ENCODE assay signal across 20 cellular contexts in the genomic region with DNA sequence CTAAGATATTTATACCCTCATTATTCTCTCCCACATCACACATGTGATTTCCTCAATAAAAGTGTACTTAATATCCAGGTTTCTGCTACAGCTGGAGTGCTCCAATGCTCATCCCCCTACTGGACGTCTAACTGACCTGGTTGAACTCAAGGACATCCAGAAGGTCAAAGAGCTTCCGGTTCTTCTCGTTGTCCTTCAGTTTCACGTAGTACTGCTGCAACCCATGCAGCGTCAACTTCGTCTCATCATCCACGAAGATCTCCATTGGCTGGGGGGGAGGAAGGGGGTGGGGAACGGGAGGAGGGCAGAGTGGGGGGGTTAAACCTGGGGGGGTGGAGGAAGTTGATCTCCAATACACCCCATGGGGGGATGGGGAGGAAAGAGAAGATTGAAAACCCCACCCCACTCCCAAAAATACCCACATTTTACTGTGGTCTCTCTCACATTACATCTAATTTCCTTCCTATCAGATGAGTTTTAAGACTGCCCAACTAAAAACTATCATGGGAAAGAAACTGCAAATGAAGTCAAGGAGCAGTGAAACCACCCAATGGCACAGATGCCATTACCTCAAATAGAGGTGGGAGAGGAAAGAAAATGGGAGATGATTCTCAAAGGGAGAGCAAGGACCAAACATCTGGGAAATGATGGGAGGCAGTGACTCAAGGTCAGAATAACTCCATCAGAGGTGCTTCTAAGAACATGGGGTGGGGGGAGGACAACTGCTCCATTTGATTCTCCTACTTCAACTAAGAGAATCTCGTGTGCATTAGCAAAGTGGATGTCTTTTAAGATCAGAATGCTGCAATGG. TPM values are rescaled to one million over a fixed set of nuclear protein-coding genes. Genes with fewer than 3 reads are reported as not detected.
A peak's percentile ranks its signal among the peaks of the same experiment; 100 is the strongest.
DNase-seq lines count a peak whose midpoint lies in the region; ATAC-seq and TF ChIP-seq lines count a peak whose summit lies in the region.
"Had no signal": no experiment of that assay in that cellular context is flagged by ENCODE, and none has a peak within 500 bp of the region (broad histone marks: within the 10 kb centered on the region; RNA-seq: fewer than 3 reads in every experiment).

No MANE protein-coding gene starts in this region.

- H3K4me3 Mint-ChIP-seq in activated CD4-positive, alpha-beta T cell treated with anti-CD3 and anti-CD28 coated beads, Interleukin-2, amount 10 ng/mL, durations not matched to agents 24 days and 14 days, result no peak overlapping the region
- H3K4me3 Mint-ChIP-seq in GM23338, result no peak overlapping the region
- H3K4me3 Mint-ChIP-seq in activated T-helper 17 cell treated with anti-CD3 and anti-CD28 coated beads, Interleukin-2, amount 50 U/mL, for 72 hours, result no peak overlapping the region
- H3K4me3 Mint-ChIP-seq in natural killer cell treated with Interleukin-12 subunit alpha and Interleukin-12 subunit beta and Interleukin-15 and Interleukin-18, amount 100 ng/mL, for 72 hours, result no peak overlapping the region
- no peak overlapping the region for H3K4me3 Mint-ChIP-seq in stimulated activated memory B cell treated with anti-CD40 and anti-IgM and Interleukin-4, amounts not matched to agents 10 μg/mL and 1 μg/mL and 100 μg/mL, for 72 hours
- H3K4me3 Mint-ChIP-seq: stimulated activated naive CD8-positive, alpha-beta T cell treated with anti-CD3 and anti-CD28 coated beads, Interleukin-15, Interleukin-2, amounts not matched to agents 100 ng/mL and 50 ng/mL, for 24 hours had no signal

- intact Hi-C loops in activated CD4-positive, alpha-beta T cell treated with anti-CD3 and anti-CD28 coated beads, Interleukin-2, amount 10 ng/mL, durations not matched to agents 24 days and 14 days (cut with micrococcal nuclease), result no loop called here
- intact Hi-C loops in esophagus squamous epithelium (cut with DNase I), result no loop called here

- peaks cover 59% of the 10 kb centered on the region for H3K79me2 ChIP-seq in GM23338 (replicated peaks; ENCODE audit: insufficient read depth)

- peaks cover 25% of the 10 kb centered on the region for H3K4me1 Mint-ChIP-seq in activated CD4-positive, alpha-beta T cell treated with anti-CD3 and anti-CD28 coated beads, Interleukin-2, amount 10 ng/mL, durations not matched to agents 24 days and 14 days
- H3K4me1 Mint-ChIP-seq in GM23338, result peaks cover 51% of the 10 kb centered on the region
- H3K4me1 Mint-ChIP-seq in activated T-helper 17 cell treated with anti-CD3 and anti-CD28 coated beads, Interleukin-2, amount 50 U/mL, for 72 hours, result peaks cover 32% of the 10 kb centered on the region
- peaks cover 19 to 39% of the 10 kb centered on the region in 2 donors for H3K4me1 Mint-ChIP-seq in natural killer cell treated with Interleukin-12 subunit alpha and Interleukin-12 subunit beta and Interleukin-15 and Interleukin-18, amount 100 ng/mL, for 72 hours (ENCODE audit: low read depth in 2 of 2)
- H3K4me1 Mint-ChIP-seq in stimulated activated memory B cell treated with anti-CD40 and anti-IgM and Interleukin-4, amounts not matched to agents 10 μg/mL and 1 μg/mL and 100 μg/mL, for 72 hours, result peaks cover 14% of the 10 kb centered on the region

- H3K4me2 ChIP-seq in GM23338, result no peak overlapping the region
- H3K4me2 ChIP-seq: A549 had no signal

- H3K4me1 ChIP-seq in GM23338 (ENCODE audit: insufficient read depth) (peaks cover 4% of the 10 kb centered on the region), esophagus squamous epithelium (peaks cover 0 to 18% (median 6%) of the 10 kb centered on the region in 3 donors)
- H3K4me1 ChIP-seq: A549, gastrocnemius medialis had no signal

- no peak for TF ChIP-seq POLR2A in esophagus squamous epithelium (IDR thresholded peaks at IDR 0.05)

- ATAC-seq in GM23338, result no peak
- peak; percentile 7 for ATAC-seq in activated T-helper 17 cell treated with anti-CD3 and anti-CD28 coated beads, Interleukin-2, amount 50 U/mL, for 72 hours (replicated peaks)
- peak in 1 of 2 donors; percentile 37 for ATAC-seq in natural killer cell treated with Interleukin-12 subunit alpha and Interleukin-12 subunit beta and Interleukin-15 and Interleukin-18, amount 100 ng/mL, for 72 hours
- no peak for ATAC-seq in stimulated activated memory B cell treated with anti-CD40 and anti-IgM and Interleukin-4, amounts not matched to agents 10 μg/mL and 1 μg/mL and 100 μg/mL, for 72 hours
- ATAC-seq: A549, gastrocnemius medialis, right cardiac atrium had no signal

- peaks cover 72% of the 10 kb centered on the region for H3F3A ChIP-seq in GM23338 (replicated peaks; ENCODE audit: low read depth)

- H3K27me3 ChIP-seq in GM23338 (ENCODE audit: insufficient read depth) (no peaks in the 10 kb centered on the region), esophagus squamous epithelium (no peaks in the 10 kb centered on the region)
- H3K27me3 ChIP-seq: gastrocnemius medialis, transverse colon had no signal

- H4K20me1 ChIP-seq in GM23338 (replicated peaks; ENCODE audit: insufficient read depth), result peaks cover 63% of the 10 kb centered on the region

- H3K4me3 ChIP-seq in GM23338, result no peak overlapping the region
- H3K4me3 ChIP-seq in esophagus squamous epithelium, result no peak overlapping the region
- H3K4me3 ChIP-seq: A549, gastrocnemius medialis, GM23248, transverse colon had no signal

- H3K36me3 Mint-ChIP-seq in activated CD4-positive, alpha-beta T cell treated with anti-CD3 and anti-CD28 coated beads, Interleukin-2, amount 10 ng/mL, durations not matched to agents 24 days and 14 days (ENCODE audit: low read depth), result peaks cover 71% of the 10 kb centered on the region
- H3K36me3 Mint-ChIP-seq in GM23338 (ENCODE audit: low read depth), result peaks cover 93% of the 10 kb centered on the region
- peaks cover 89% of the 10 kb centered on the region for H3K36me3 Mint-ChIP-seq in activated T-helper 17 cell treated with anti-CD3 and anti-CD28 coated beads, Interleukin-2, amount 50 U/mL, for 72 hours (ENCODE audit: low read depth)
- H3K36me3 Mint-ChIP-seq in natural killer cell treated with Interleukin-12 subunit alpha and Interleukin-12 subunit beta and Interleukin-15 and Interleukin-18, amount 100 ng/mL, for 72 hours, result peaks cover 44% of the 10 kb centered on the region
- peaks cover 60% of the 10 kb centered on the region for H3K36me3 Mint-ChIP-seq in stimulated activated memory B cell treated with anti-CD40 and anti-IgM and Interleukin-4, amounts not matched to agents 10 μg/mL and 1 μg/mL and 100 μg/mL, for 72 hours

- peak overlapping the region; percentile 62 for H3K27ac Mint-ChIP-seq in activated CD4-positive, alpha-beta T cell treated with anti-CD3 and anti-CD28 coated beads, Interleukin-2, amount 10 ng/mL, durations not matched to agents 24 days and 14 days
- H3K27ac Mint-ChIP-seq in GM23338, result peak overlapping the region; percentile 76; the same call in 1 of the 2 replicates
- H3K27ac Mint-ChIP-seq in activated T-helper 17 cell treated with anti-CD3 and anti-CD28 coated beads, Interleukin-2, amount 50 U/mL, for 72 hours, result peak overlapping the region; percentile 33
- H3K27ac Mint-ChIP-seq in natural killer cell treated with Interleukin-12 subunit alpha and Interleukin-12 subunit beta and Interleukin-15 and Interleukin-18, amount 100 ng/mL, for 72 hours, result peak overlapping the region; percentile 27 to 39
- H3K27ac Mint-ChIP-seq in stimulated activated memory B cell treated with anti-CD40 and anti-IgM and Interleukin-4, amounts not matched to agents 10 μg/mL and 1 μg/mL and 100 μg/mL, for 72 hours, result no peak overlapping the region

- H3K9me3 ChIP-seq in esophagus squamous epithelium, result no peaks in the 10 kb centered on the region
- H3K9me3 ChIP-seq: A549, gastrocnemius medialis, transverse colon had no signal

- no peak for TF ChIP-seq CTCF in GM23338 (conservative IDR thresholded peaks at IDR 0.05; ENCODE audit: low read depth in 2 of 2)
- no peak for TF ChIP-seq CTCF in esophagus squamous epithelium (IDR thresholded peaks at IDR 0.05)

- H3K9me3 Mint-ChIP-seq in activated CD4-positive, alpha-beta T cell treated with anti-CD3 and anti-CD28 coated beads, Interleukin-2, amount 10 ng/mL, durations not matched to agents 24 days and 14 days, result no peaks in the 10 kb centered on the region
- no peaks in the 10 kb centered on the region for H3K9me3 Mint-ChIP-seq in GM23338
- no peaks in the 10 kb centered on the region for H3K9me3 Mint-ChIP-seq in activated T-helper 17 cell treated with anti-CD3 and anti-CD28 coated beads, Interleukin-2, amount 50 U/mL, for 72 hours
- H3K9me3 Mint-ChIP-seq in natural killer cell treated with Interleukin-12 subunit alpha and Interleukin-12 subunit beta and Interleukin-15 and Interleukin-18, amount 100 ng/mL, for 72 hours, result no peaks in the 10 kb centered on the region
- no peaks in the 10 kb centered on the region for H3K9me3 Mint-ChIP-seq in stimulated activated memory B cell treated with anti-CD40 and anti-IgM and Interleukin-4, amounts not matched to agents 10 μg/mL and 1 μg/mL and 100 μg/mL, for 72 hours
- H3K9me3 Mint-ChIP-seq: stimulated activated naive CD8-positive, alpha-beta T cell treated with anti-CD3 and anti-CD28 coated beads, Interleukin-15, Interleukin-2, amounts not matched to agents 100 ng/mL and 50 ng/mL, for 24 hours had no signal

- peaks cover 81% of the 10 kb centered on the region for H3K36me3 ChIP-seq in GM23338 (ENCODE audit: insufficient read depth)
- peaks cover 40 to 90% (median 77%) of the 10 kb centered on the region in 3 donors for H3K36me3 ChIP-seq in esophagus squamous epithelium

- H3K27ac ChIP-seq in GM23338 (ENCODE audit: low read depth) (peak overlapping the region; percentile 70; the same call in 1 of the 2 replicates), esophagus squamous epithelium (no peak overlapping the region)
- H3K27ac ChIP-seq: A549, transverse colon had no signal

- WGBS in esophagus squamous epithelium, 2 donors, result 54 to 65% methylated on average over 7 of the region's 9 CpGs

- DNase-seq in activated CD4-positive, alpha-beta T cell treated with anti-CD3 and anti-CD28 coated beads, Interleukin-2, amount 10 ng/mL, durations not matched to agents 24 days and 14 days, result no peak
- no peak for DNase-seq in activated CD4-positive, alpha-beta T cell treated with anti-CD3 and anti-CD28 coated beads for 4 hours
- DNase-seq in GM23338 (ENCODE audit: low spot score) (no peak), esophagus squamous epithelium (lab: John Stamatoyannopoulos, UW) (no peak), T1000 (lab: John Stamatoyannopoulos, UW) (no peak)
- no peak for DNase-seq in natural killer cell treated with Interleukin-12 subunit alpha and Interleukin-12 subunit beta and Interleukin-15 and Interleukin-18, amount 100 ng/mL, for 72 hours (ENCODE audit: low spot score)
- DNase-seq: C1 segment of cervical spinal cord, DMS153, gastrocnemius medialis, GM23248, NCI-H1694 treated with DMSO at 0.1 percent for 48 hours, NCI-H226, occipital lobe, right cardiac atrium, RPMI8226, transverse colon had no signal

- no peak overlapping the region for H2AFZ ChIP-seq in GM23338
- H2AFZ ChIP-seq: GM23248 had no signal

- H3K27me3 Mint-ChIP-seq in activated CD4-positive, alpha-beta T cell treated with anti-CD3 and anti-CD28 coated beads, Interleukin-2, amount 10 ng/mL, durations not matched to agents 24 days and 14 days, result no peaks in the 10 kb centered on the region
- H3K27me3 Mint-ChIP-seq in GM23338 (ENCODE audit: insufficient read depth, low read depth, poor library complexity), result peaks cover 19% of the 10 kb centered on the region
- H3K27me3 Mint-ChIP-seq in activated T-helper 17 cell treated with anti-CD3 and anti-CD28 coated beads, Interleukin-2, amount 50 U/mL, for 72 hours, result no peaks in the 10 kb centered on the region
- no peaks in the 10 kb centered on the region for H3K27me3 Mint-ChIP-seq in natural killer cell treated with Interleukin-12 subunit alpha and Interleukin-12 subunit beta and Interleukin-15 and Interleukin-18, amount 100 ng/mL, for 72 hours
- no peaks in the 10 kb centered on the region for H3K27me3 Mint-ChIP-seq in stimulated activated memory B cell treated with anti-CD40 and anti-IgM and Interleukin-4, amounts not matched to agents 10 μg/mL and 1 μg/mL and 100 μg/mL, for 72 hours
- H3K27me3 Mint-ChIP-seq: stimulated activated naive CD8-positive, alpha-beta T cell treated with anti-CD3 and anti-CD28 coated beads, Interleukin-15, Interleukin-2, amounts not matched to agents 100 ng/mL and 50 ng/mL, for 24 hours had no signal

- no peaks in the 10 kb centered on the region for H3K9me2 ChIP-seq in GM23338 (ENCODE audit: insufficient read depth)

RNA-seq across cellular contexts. Expression of a gene that starts 4.1 kb away (rescaled TPM):
- total RNA-seq in activated CD4-positive, alpha-beta T cell treated with anti-CD3 and anti-CD28 coated beads, Interleukin-2, amount 10 ng/mL, durations not matched to agents 24 days and 14 days, result not detected in 2 replicates
- total RNA-seq in GM23338 (2014; rRNA removed; shearing (Covaris generic)), result not detected in 2 replicates
- not detected in 2 replicates for polyA plus RNA-seq in GM23338 (2016; fragmentation: Nextera tagmentation; extraction: Ambion mirVana)
- total RNA-seq in activated T-helper 17 cell treated with anti-CD3 and anti-CD28 coated beads, Interleukin-2, amount 50 U/mL, for 72 hours, result not detected
- total RNA-seq in natural killer cell treated with Interleukin-12 subunit alpha and Interleukin-12 subunit beta and Interleukin-15 and Interleukin-18, amount 100 ng/mL, for 72 hours, result not detected
- not detected for total RNA-seq in esophagus squamous epithelium
- total RNA-seq: gastrocnemius medialis, GM23248, occipital lobe, right cardiac atrium, transverse colon had no signal
- polyA plus RNA-seq: A549, GM23248, right cardiac atrium had no signal

RNA-seq across cellular contexts. Expression of a gene that starts 9.0 kb away (rescaled TPM):
- total RNA-seq in activated CD4-positive, alpha-beta T cell treated with anti-CD3 and anti-CD28 coated beads, Interleukin-2, amount 10 ng/mL, durations not matched to agents 24 days and 14 days, result 696 and 720 TPM in 2 replicates
- total RNA-seq in GM23338 (2014; rRNA removed; shearing (Covaris generic)), result 849 and 866 TPM in 2 replicates
- polyA plus RNA-seq in GM23338 (2016; fragmentation: Nextera tagmentation; extraction: Ambion mirVana), result 341 and 357 TPM in 2 replicates
- total RNA-seq in activated T-helper 17 cell treated with anti-CD3 and anti-CD28 coated beads, Interleukin-2, amount 50 U/mL, for 72 hours, result 100 to 1,000 TPM; 558 to 568 TPM
- total RNA-seq in natural killer cell treated with Interleukin-12 subunit alpha and Interleukin-12 subunit beta and Interleukin-15 and Interleukin-18, amount 100 ng/mL, for 72 hours, result 100 to 1,000 TPM; 469 to 713 TPM
- 100 to 1,000 TPM; 173 to 320 (median 259) TPM for total RNA-seq in esophagus squamous epithelium

RNA-seq across cellular contexts. Expression of a gene that starts 13.6 kb away (rescaled TPM):
- 0.89 and 0.92 TPM in 2 replicates for total RNA-seq in activated CD4-positive, alpha-beta T cell treated with anti-CD3 and anti-CD28 coated beads, Interleukin-2, amount 10 ng/mL, durations not matched to agents 24 days and 14 days
- total RNA-seq in GM23338 (2014; rRNA removed; shearing (Covaris generic)), result 1.6 and 2.4 TPM in 2 replicates
- 2.2 and 2.7 TPM in 2 replicates for polyA plus RNA-seq in GM23338 (2016; fragmentation: Nextera tagmentation; extraction: Ambion mirVana)
- total RNA-seq in activated T-helper 17 cell treated with anti-CD3 and anti-CD28 coated beads, Interleukin-2, amount 50 U/mL, for 72 hours, result 1 to 10 TPM; 2.1 to 2.4 TPM
- 1 to 10 TPM; 1.4 to 2.3 TPM for total RNA-seq in natural killer cell treated with Interleukin-12 subunit alpha and Interleukin-12 subunit beta and Interleukin-15 and Interleukin-18, amount 100 ng/mL, for 72 hours
- total RNA-seq in esophagus squamous epithelium, result 1 to 10 TPM in 1 of 4 donors, under 1 TPM in 1, not detected in 2; 0.21 to 2.1 TPM

RNA-seq across cellular contexts. Expression of a gene that starts 14.6 kb away (rescaled TPM):
- total RNA-seq in activated CD4-positive, alpha-beta T cell treated with anti-CD3 and anti-CD28 coated beads, Interleukin-2, amount 10 ng/mL, durations not matched to agents 24 days and 14 days, result 14.8 and 16.2 TPM in 2 replicates
- total RNA-seq in GM23338 (2014; rRNA removed; shearing (Covaris generic)), result 10.1 and 12.3 TPM in 2 replicates
- 8.4 and 9.6 TPM in 2 replicates for polyA plus RNA-seq in GM23338 (2016; fragmentation: Nextera tagmentation; extraction: Ambion mirVana)
- total RNA-seq in activated T-helper 17 cell treated with anti-CD3 and anti-CD28 coated beads, Interleukin-2, amount 50 U/mL, for 72 hours, result 10 to 100 TPM; 14.1 to 29.8 TPM
- total RNA-seq in natural killer cell treated with Interleukin-12 subunit alpha and Interleukin-12 subunit beta and Interleukin-15 and Interleukin-18, amount 100 ng/mL, for 72 hours, result 10 to 100 TPM; 16.8 to 17.0 TPM
- total RNA-seq in esophagus squamous epithelium, result 10 to 100 TPM in 3 of 4 donors, 1 to 10 TPM in 1; 7.8 to 25.2 (median 16.7) TPM

RNA-seq across cellular contexts. Expression of a gene that starts 34.9 kb away (rescaled TPM):
- total RNA-seq in activated CD4-positive, alpha-beta T cell treated with anti-CD3 and anti-CD28 coated beads, Interleukin-2, amount 10 ng/mL, durations not matched to agents 24 days and 14 days, result 32.8 and 35.5 TPM in 2 replicates
- 20.8 and 23.8 TPM in 2 replicates for total RNA-seq in GM23338 (2014; rRNA removed; shearing (Covaris generic))
- polyA plus RNA-seq in GM23338 (2016; fragmentation: Nextera tagmentation; extraction: Ambion mirVana), result 8.8 and 9.2 TPM in 2 replicates
- 10 to 100 TPM; 25.8 to 34.3 TPM for total RNA-seq in activated T-helper 17 cell treated with anti-CD3 and anti-CD28 coated beads, Interleukin-2, amount 50 U/mL, for 72 hours
- total RNA-seq in natural killer cell treated with Interleukin-12 subunit alpha and Interleukin-12 subunit beta and Interleukin-15 and Interleukin-18, amount 100 ng/mL, for 72 hours, result 10 to 100 TPM; 34.9 to 37.4 TPM
- total RNA-seq in esophagus squamous epithelium, result 1 to 10 TPM in 3 of 4 donors, under 1 TPM in 1; 0.23 to 2.6 (median 2.1) TPM
